In the genomic region with DNA sequence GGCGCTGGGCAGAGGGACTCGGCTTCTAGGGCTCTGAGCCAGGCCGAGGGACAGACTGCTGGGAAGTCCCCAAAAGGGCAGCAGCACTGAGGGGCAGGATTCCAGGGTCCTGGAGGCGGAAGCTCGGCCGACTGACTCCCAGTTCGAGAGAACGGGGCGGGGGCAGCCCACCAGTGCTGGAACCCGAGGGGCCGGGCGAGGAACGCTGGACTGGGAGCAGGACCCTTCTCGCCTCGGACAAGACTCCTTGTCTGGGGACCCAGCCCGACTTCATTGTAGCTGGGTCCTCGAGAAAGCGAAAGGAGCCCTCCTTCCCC, we compare ENCODE assay signal across 1 cellular context.
A peak's percentile ranks its signal among the peaks of the same experiment; 100 is the strongest.
TF ChIP-seq lines count a peak whose summit lies in the region.

No MANE protein-coding gene starts in this region.

TF ChIP-seq in HepG2, 621 proteins besides CTCF, POLR2A, EP300 and RAD21 (continued from another document):
- TF ChIP-seq RARA (CRISPR knock-in tag; IDR thresholded peaks at IDR 0.05) (no peak), REPIN1 (CRISPR knock-in tag; IDR thresholded peaks at IDR 0.05; ENCODE audit: borderline replicate concordance, low read depth) (no peak), ZSCAN31 (CRISPR knock-in tag; IDR thresholded peaks at IDR 0.05; ENCODE audit: low read depth) (0 out of 2 replicates have a peak, but pooled peaks have one; percentile 21), THYN1 (CRISPR knock-in tag; IDR thresholded peaks at IDR 0.05; ENCODE audit: borderline replicate concordance, low read depth) (no peak), JUND (CRISPR knock-in tag; IDR thresholded peaks at IDR 0.05) (no peak), RBFOX2 (IDR thresholded peaks at IDR 0.05; ENCODE audit: low read depth, low read length) (no peak), ZNF737 (CRISPR knock-in tag; IDR thresholded peaks at IDR 0.05; ENCODE audit: borderline replicate concordance) (no peak), ZNF160 (CRISPR knock-in tag; IDR thresholded peaks at IDR 0.05) (no peak), KMT2B (CRISPR knock-in tag; IDR thresholded peaks at IDR 0.05) (0 out of 2 replicates have a peak, but pooled peaks have one; percentile 26), ZNF564 (CRISPR knock-in tag; IDR thresholded peaks at IDR 0.05) (no peak), SALL2 (CRISPR knock-in tag; IDR thresholded peaks at IDR 0.05) (no peak), PAF1 (CRISPR knock-in tag; IDR thresholded peaks at IDR 0.05) (no peak), GFI1 (CRISPR knock-in tag; IDR thresholded peaks at IDR 0.05; ENCODE audit: borderline replicate concordance) (no peak; the same call in 1 of the 2 replicates), MYNN (CRISPR knock-in tag; IDR thresholded peaks at IDR 0.05; ENCODE audit: low read depth) (0 out of 2 replicates have a peak, but pooled peaks have one; percentile 6), ZNF720 (CRISPR knock-in tag; IDR thresholded peaks at IDR 0.05) (no peak), ZNF883 (CRISPR knock-in tag; IDR thresholded peaks at IDR 0.05; ENCODE audit: not compliant biosample characterization) (peak; percentile 0), ZNF768 (CRISPR knock-in tag; IDR thresholded peaks at IDR 0.05) (no peak), EHMT2 (IDR thresholded peaks at IDR 0.05; ENCODE audit: borderline replicate concordance, low read depth, low read length) (no peak), KDM2A (CRISPR knock-in tag; IDR thresholded peaks at IDR 0.05; ENCODE audit: borderline replicate concordance, low read depth) (no peak), ZNF746 (CRISPR knock-in tag; IDR thresholded peaks at IDR 0.05) (no peak), ZNF331 (CRISPR knock-in tag; IDR thresholded peaks at IDR 0.05) (no peak), ZNF614 (CRISPR knock-in tag; IDR thresholded peaks at IDR 0.05; ENCODE audit: borderline replicate concordance) (peak; percentile 1; the same call in 1 of the 2 replicates), JARID2 (CRISPR knock-in tag; IDR thresholded peaks at IDR 0.05; ENCODE audit: insufficient replicate concordance) (no peak), SALL1 (CRISPR knock-in tag; IDR thresholded peaks at IDR 0.05) (no peak), REXO4 (CRISPR knock-in tag; IDR thresholded peaks at IDR 0.05; ENCODE audit: borderline replicate concordance) (no peak), HNF4A (CRISPR knock-in tag; IDR thresholded peaks at IDR 0.05) (no peak), ZNF776 (CRISPR knock-in tag; IDR thresholded peaks at IDR 0.05) (no peak), RBM22 (optimal IDR thresholded peaks at IDR 0.05; ENCODE audit: low read length) (no peak), DNMT3B (CRISPR knock-in tag; conservative IDR thresholded peaks at IDR 0.05) (no peak), PCBP1 (IDR thresholded peaks at IDR 0.05; ENCODE audit: borderline replicate concordance, low read depth, low read length) (0 out of 2 replicates have a peak, but pooled peaks have one; percentile 14), ZFP37 (CRISPR knock-in tag; IDR thresholded peaks at IDR 0.05; ENCODE audit: borderline replicate concordance) (no peak), ZNF335 (CRISPR knock-in tag; IDR thresholded peaks at IDR 0.05) (no peak), SIX4 (CRISPR knock-in tag; IDR thresholded peaks at IDR 0.05) (no peak), ZNF44 (CRISPR knock-in tag; IDR thresholded peaks at IDR 0.05) (no peak), ZNF839 (CRISPR knock-in tag; IDR thresholded peaks at IDR 0.05; ENCODE audit: borderline replicate concordance) (no peak)
- TF ChIP-seq, protein P1, sequence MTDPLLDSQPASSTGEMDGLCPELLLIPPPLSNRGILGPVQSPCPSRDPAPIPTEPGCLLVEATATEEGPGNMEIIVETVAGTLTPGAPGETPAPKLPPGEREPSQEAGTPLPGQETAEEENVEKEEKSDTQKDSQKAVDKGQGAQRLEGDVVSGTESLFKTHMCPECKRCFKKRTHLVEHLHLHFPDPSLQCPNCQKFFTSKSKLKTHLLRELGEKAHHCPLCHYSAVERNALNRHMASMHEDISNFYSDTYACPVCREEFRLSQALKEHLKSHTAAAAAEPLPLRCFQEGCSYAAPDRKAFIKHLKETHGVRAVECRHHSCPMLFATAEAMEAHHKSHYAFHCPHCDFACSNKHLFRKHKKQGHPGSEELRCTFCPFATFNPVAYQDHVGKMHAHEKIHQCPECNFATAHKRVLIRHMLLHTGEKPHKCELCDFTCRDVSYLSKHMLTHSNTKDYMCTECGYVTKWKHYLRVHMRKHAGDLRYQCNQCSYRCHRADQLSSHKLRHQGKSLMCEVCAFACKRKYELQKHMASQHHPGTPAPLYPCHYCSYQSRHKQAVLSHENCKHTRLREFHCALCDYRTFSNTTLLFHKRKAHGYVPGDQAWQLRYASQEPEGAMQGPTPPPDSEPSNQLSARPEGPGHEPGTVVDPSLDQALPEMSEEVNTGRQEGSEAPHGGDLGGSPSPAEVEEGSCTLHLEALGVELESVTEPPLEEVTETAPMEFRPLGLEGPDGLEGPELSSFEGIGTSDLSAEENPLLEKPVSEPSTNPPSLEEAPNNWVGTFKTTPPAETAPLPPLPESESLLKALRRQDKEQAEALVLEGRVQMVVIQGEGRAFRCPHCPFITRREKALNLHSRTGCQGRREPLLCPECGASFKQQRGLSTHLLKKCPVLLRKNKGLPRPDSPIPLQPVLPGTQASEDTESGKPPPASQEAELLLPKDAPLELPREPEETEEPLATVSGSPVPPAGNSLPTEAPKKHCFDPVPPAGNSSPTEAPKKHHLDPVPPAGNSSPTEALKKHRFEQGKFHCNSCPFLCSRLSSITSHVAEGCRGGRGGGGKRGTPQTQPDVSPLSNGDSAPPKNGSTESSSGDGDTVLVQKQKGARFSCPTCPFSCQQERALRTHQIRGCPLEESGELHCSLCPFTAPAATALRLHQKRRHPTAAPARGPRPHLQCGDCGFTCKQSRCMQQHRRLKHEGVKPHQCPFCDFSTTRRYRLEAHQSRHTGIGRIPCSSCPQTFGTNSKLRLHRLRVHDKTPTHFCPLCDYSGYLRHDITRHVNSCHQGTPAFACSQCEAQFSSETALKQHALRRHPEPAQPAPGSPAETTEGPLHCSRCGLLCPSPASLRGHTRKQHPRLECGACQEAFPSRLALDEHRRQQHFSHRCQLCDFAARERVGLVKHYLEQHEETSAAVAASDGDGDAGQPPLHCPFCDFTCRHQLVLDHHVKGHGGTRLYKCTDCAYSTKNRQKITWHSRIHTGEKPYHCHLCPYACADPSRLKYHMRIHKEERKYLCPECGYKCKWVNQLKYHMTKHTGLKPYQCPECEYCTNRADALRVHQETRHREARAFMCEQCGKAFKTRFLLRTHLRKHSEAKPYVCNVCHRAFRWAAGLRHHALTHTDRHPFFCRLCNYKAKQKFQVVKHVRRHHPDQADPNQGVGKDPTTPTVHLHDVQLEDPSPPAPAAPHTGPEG (CRISPR knock-in tag; IDR thresholded peaks at IDR 0.05) = no peak
- TF ChIP-seq, protein P2, sequence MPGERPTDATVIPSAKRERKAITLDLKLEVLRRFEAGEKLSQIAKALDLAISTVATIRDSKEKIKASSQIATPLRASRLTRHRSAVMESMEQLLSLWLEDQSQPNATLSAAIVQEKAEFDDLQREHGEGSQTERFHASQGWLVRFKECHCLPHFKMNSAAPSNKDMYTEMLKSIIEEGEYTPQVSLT (CRISPR knock-in tag; IDR thresholded peaks at IDR 0.05; ENCODE audit: borderline replicate concordance, low read depth) = no peak
- TF ChIP-seq, protein P3, sequence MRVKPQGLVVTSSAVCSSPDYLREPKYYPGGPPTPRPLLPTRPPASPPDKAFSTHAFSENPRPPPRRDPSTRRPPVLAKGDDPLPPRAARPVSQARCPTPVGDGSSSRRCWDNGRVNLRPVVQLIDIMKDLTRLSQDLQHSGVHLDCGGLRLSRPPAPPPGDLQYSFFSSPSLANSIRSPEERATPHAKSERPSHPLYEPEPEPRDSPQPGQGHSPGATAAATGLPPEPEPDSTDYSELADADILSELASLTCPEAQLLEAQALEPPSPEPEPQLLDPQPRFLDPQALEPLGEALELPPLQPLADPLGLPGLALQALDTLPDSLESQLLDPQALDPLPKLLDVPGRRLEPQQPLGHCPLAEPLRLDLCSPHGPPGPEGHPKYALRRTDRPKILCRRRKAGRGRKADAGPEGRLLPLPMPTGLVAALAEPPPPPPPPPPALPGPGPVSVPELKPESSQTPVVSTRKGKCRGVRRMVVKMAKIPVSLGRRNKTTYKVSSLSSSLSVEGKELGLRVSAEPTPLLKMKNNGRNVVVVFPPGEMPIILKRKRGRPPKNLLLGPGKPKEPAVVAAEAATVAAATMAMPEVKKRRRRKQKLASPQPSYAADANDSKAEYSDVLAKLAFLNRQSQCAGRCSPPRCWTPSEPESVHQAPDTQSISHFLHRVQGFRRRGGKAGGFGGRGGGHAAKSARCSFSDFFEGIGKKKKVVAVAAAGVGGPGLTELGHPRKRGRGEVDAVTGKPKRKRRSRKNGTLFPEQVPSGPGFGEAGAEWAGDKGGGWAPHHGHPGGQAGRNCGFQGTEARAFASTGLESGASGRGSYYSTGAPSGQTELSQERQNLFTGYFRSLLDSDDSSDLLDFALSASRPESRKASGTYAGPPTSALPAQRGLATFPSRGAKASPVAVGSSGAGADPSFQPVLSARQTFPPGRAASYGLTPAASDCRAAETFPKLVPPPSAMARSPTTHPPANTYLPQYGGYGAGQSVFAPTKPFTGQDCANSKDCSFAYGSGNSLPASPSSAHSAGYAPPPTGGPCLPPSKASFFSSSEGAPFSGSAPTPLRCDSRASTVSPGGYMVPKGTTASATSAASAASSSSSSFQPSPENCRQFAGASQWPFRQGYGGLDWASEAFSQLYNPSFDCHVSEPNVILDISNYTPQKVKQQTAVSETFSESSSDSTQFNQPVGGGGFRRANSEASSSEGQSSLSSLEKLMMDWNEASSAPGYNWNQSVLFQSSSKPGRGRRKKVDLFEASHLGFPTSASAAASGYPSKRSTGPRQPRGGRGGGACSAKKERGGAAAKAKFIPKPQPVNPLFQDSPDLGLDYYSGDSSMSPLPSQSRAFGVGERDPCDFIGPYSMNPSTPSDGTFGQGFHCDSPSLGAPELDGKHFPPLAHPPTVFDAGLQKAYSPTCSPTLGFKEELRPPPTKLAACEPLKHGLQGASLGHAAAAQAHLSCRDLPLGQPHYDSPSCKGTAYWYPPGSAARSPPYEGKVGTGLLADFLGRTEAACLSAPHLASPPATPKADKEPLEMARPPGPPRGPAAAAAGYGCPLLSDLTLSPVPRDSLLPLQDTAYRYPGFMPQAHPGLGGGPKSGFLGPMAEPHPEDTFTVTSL (CRISPR knock-in tag; IDR thresholded peaks at IDR 0.05; ENCODE audit: borderline replicate concordance) = no peak
- TF ChIP-seq, protein P4, sequence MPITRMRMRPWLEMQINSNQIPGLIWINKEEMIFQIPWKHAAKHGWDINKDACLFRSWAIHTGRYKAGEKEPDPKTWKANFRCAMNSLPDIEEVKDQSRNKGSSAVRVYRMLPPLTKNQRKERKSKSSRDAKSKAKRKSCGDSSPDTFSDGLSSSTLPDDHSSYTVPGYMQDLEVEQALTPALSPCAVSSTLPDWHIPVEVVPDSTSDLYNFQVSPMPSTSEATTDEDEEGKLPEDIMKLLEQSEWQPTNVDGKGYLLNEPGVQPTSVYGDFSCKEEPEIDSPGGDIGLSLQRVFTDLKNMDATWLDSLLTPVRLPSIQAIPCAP (CRISPR knock-in tag; IDR thresholded peaks at IDR 0.05; ENCODE audit: low read depth) = no peak
- TF ChIP-seq, protein P5, sequence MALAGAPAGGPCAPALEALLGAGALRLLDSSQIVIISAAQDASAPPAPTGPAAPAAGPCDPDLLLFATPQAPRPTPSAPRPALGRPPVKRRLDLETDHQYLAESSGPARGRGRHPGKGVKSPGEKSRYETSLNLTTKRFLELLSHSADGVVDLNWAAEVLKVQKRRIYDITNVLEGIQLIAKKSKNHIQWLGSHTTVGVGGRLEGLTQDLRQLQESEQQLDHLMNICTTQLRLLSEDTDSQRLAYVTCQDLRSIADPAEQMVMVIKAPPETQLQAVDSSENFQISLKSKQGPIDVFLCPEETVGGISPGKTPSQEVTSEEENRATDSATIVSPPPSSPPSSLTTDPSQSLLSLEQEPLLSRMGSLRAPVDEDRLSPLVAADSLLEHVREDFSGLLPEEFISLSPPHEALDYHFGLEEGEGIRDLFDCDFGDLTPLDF (CRISPR knock-in tag; IDR thresholded peaks at IDR 0.05) = no peak
